ENCODE assay signal across 6 cellular contexts in genomic region chr19:6735181-6735891, GRCh38. TPM values are rescaled to one million over a fixed set of nuclear protein-coding genes. Genes with fewer than 3 reads are reported as not detected.
DNase-seq lines count a peak whose midpoint lies in the region; FAIRE-seq and TF ChIP-seq lines count a peak whose summit lies in the region.

No MANE protein-coding gene starts in this region.

- peak overlapping the region; percentile 73 for H3K9ac ChIP-seq in mucosa of stomach (ENCODE audit: low read length)

- FAIRE-seq in HTR-8/SVneo (lab: Jason Lieb, UNC) (no peak), H54 (lab: Jason Lieb, UNC) (no peak)

- no peaks in the 10 kb centered on the region for H3K9me3 ChIP-seq in mucosa of stomach (ENCODE audit: control insufficient read depth, low read length)

- H3K36me3 ChIP-seq in mucosa of stomach (ENCODE audit: control insufficient read depth, insufficient read depth, low read length) = peaks cover 7% of the 10 kb centered on the region

- no peaks in the 10 kb centered on the region for H3K27me3 Mint-ChIP-seq in activated T-helper 1 cell treated with anti-CD3 and anti-CD28 coated beads, Interleukin-12 subunit alpha, Interleukin-12 subunit beta, Interleukin-2, Interleukin-4 antibody, amounts not matched to agents 30 ng/mL and 10 ng/mL and 1 ng/mL, durations not matched to agents 14 hours and 24 hours and 36 hours (ENCODE audit: insufficient read depth)

- no peak overlapping the region for H3K4me3 ChIP-seq in mucosa of stomach (ENCODE audit: low read length)

- H3K27me3 ChIP-seq in mucosa of stomach (ENCODE audit: control insufficient read depth, insufficient read depth, low read length) = no peaks in the 10 kb centered on the region

- H3K4me1 ChIP-seq in mucosa of stomach (ENCODE audit: control insufficient read depth, insufficient read depth, low read length) = peaks cover 35% of the 10 kb centered on the region

- no peaks in the 10 kb centered on the region for H3K9me3 Mint-ChIP-seq in activated T-helper 1 cell treated with anti-CD3 and anti-CD28 coated beads, Interleukin-12 subunit alpha, Interleukin-12 subunit beta, Interleukin-2, Interleukin-4 antibody, amounts not matched to agents 30 ng/mL and 10 ng/mL and 1 ng/mL, durations not matched to agents 14 hours and 24 hours and 36 hours

- peaks cover 20% of the 10 kb centered on the region for H3K36me3 Mint-ChIP-seq in activated T-helper 1 cell treated with anti-CD3 and anti-CD28 coated beads, Interleukin-12 subunit alpha, Interleukin-12 subunit beta, Interleukin-2, Interleukin-4 antibody, amounts not matched to agents 30 ng/mL and 10 ng/mL and 1 ng/mL, durations not matched to agents 14 hours and 24 hours and 36 hours (ENCODE audit: low read depth)

- peaks cover 30% of the 10 kb centered on the region for H3K4me1 Mint-ChIP-seq in activated T-helper 1 cell treated with anti-CD3 and anti-CD28 coated beads, Interleukin-12 subunit alpha, Interleukin-12 subunit beta, Interleukin-2, Interleukin-4 antibody, amounts not matched to agents 30 ng/mL and 10 ng/mL and 1 ng/mL, durations not matched to agents 14 hours and 24 hours and 36 hours (ENCODE audit: low read depth)

- peak overlapping the region; percentile 99 for H3K27ac Mint-ChIP-seq in activated T-helper 1 cell treated with anti-CD3 and anti-CD28 coated beads, Interleukin-12 subunit alpha, Interleukin-12 subunit beta, Interleukin-2, Interleukin-4 antibody, amounts not matched to agents 30 ng/mL and 10 ng/mL and 1 ng/mL, durations not matched to agents 14 hours and 24 hours and 36 hours

- peak overlapping the region; percentile 96 for H3K4me3 Mint-ChIP-seq in activated T-helper 1 cell treated with anti-CD3 and anti-CD28 coated beads, Interleukin-12 subunit alpha, Interleukin-12 subunit beta, Interleukin-2, Interleukin-4 antibody, amounts not matched to agents 30 ng/mL and 10 ng/mL and 1 ng/mL, durations not matched to agents 14 hours and 24 hours and 36 hours

- TF ChIP-seq POLR2A in H54 (IDR thresholded peaks at IDR 0.05; ENCODE audit: low read depth, low read length) = no peak

- DNase-seq in EH (ENCODE audit: low read depth) (peak; percentile 35), NCI-H128 (lab: John Stamatoyannopoulos, UW; ENCODE audit: unreplicated experiment) (no peak), HTR-8/SVneo (ENCODE audit: insufficient read length, low spot score) (no peak), H54 (ENCODE audit: insufficient read length, low spot score) (no peak)
- DNase-seq in activated T-helper 1 cell treated with anti-CD3 and anti-CD28 coated beads, Interleukin-12 subunit alpha, Interleukin-12 subunit beta, Interleukin-2, Interleukin-4 antibody, amounts not matched to agents 30 ng/mL and 10 ng/mL and 1 ng/mL, durations not matched to agents 14 hours and 24 hours and 36 hours (ENCODE audit: low spot score) = no peak

- intact Hi-C loops in activated T-helper 1 cell treated with anti-CD3 and anti-CD28 coated beads, Interleukin-12 subunit alpha, Interleukin-12 subunit beta, Interleukin-2, Interleukin-4 antibody, amounts not matched to agents 30 ng/mL and 10 ng/mL and 1 ng/mL, durations not matched to agents 14 hours and 24 hours and 36 hours (cut with micrococcal nuclease) = loop anchor here (5.0 kb wide), 1 partner anchor 203 kb away; the partner anchor contains the start of gene TNFSF9

RNA-seq across cellular contexts. Expression of gene GPR108, which starts 2.0 kb away (rescaled TPM):
- 106 and 108 TPM in 2 replicates for total RNA-seq in activated T-helper 1 cell treated with anti-CD3 and anti-CD28 coated beads, Interleukin-12 subunit alpha, Interleukin-12 subunit beta, Interleukin-2, Interleukin-4 antibody, amounts not matched to agents 30 ng/mL and 10 ng/mL and 1 ng/mL, durations not matched to agents 14 hours and 24 hours and 36 hours

RNA-seq across cellular contexts. Expression of gene TRIP10, which starts 4.1 kb away (rescaled TPM):
- total RNA-seq in activated T-helper 1 cell treated with anti-CD3 and anti-CD28 coated beads, Interleukin-12 subunit alpha, Interleukin-12 subunit beta, Interleukin-2, Interleukin-4 antibody, amounts not matched to agents 30 ng/mL and 10 ng/mL and 1 ng/mL, durations not matched to agents 14 hours and 24 hours and 36 hours = 61.2 and 62.0 TPM in 2 replicates

RNA-seq across cellular contexts. Expression of gene C3, which starts 14.9 kb away (rescaled TPM):
- total RNA-seq in activated T-helper 1 cell treated with anti-CD3 and anti-CD28 coated beads, Interleukin-12 subunit alpha, Interleukin-12 subunit beta, Interleukin-2, Interleukin-4 antibody, amounts not matched to agents 30 ng/mL and 10 ng/mL and 1 ng/mL, durations not matched to agents 14 hours and 24 hours and 36 hours = 6.1 and 7.2 TPM in 2 replicates

RNA-seq across cellular contexts. Expression of gene SH2D3A, which starts 31.9 kb away (rescaled TPM):
- total RNA-seq in activated T-helper 1 cell treated with anti-CD3 and anti-CD28 coated beads, Interleukin-12 subunit alpha, Interleukin-12 subunit beta, Interleukin-2, Interleukin-4 antibody, amounts not matched to agents 30 ng/mL and 10 ng/mL and 1 ng/mL, durations not matched to agents 14 hours and 24 hours and 36 hours = 15.0 and 15.6 TPM in 2 replicates

RNA-seq across cellular contexts. Expression of gene VAV1, which starts 37.2 kb away (rescaled TPM):
- total RNA-seq in activated T-helper 1 cell treated with anti-CD3 and anti-CD28 coated beads, Interleukin-12 subunit alpha, Interleukin-12 subunit beta, Interleukin-2, Interleukin-4 antibody, amounts not matched to agents 30 ng/mL and 10 ng/mL and 1 ng/mL, durations not matched to agents 14 hours and 24 hours and 36 hours = 86.8 and 90.4 TPM in 2 replicates
